20 cellular contexts compared by ENCODE assay signal in genomic region chr13:25490236-25490635, GRCh38.
DNase-seq lines count a peak whose midpoint lies in the region; ATAC-seq, FAIRE-seq and TF ChIP-seq lines count a peak whose summit lies in the region.
"Had no signal": no experiment of that assay in that cellular context is flagged by ENCODE, and none has a peak within 500 bp of the region (broad histone marks: within the 10 kb centered on the region; RNA-seq: fewer than 3 reads in every experiment).

No MANE protein-coding gene starts in this region.

- no peak for TF ChIP-seq EP300 in H1 (IDR thresholded peaks at IDR 0.05; ENCODE audit: borderline replicate concordance in 1 of 2, low read depth in 2 of 2, low read length in 2 of 2)

- no peak overlapping the region for H2BK120ac ChIP-seq in H1 (replicated peaks; ENCODE audit: low read depth, low read length)

- CTCF ChIA-PET in H1 (lab: Charles Lee; ENCODE audit: partially characterized antibody), result interaction anchor here (0.6 kb wide), 1 partner anchor 10 kb away, joined by 3 read pairs; no protein-coding TSS in a partner anchor

- H4K8ac ChIP-seq in H1 (ENCODE audit: extremely low read depth, insufficient read depth, low read length), result no peak overlapping the region

- no peak overlapping the region for H3K4ac ChIP-seq in H1 (replicated peaks; ENCODE audit: insufficient read length, low read depth, low read length)

- no peaks in the 10 kb centered on the region for H3K9me3 ChIP-seq in H1 (ENCODE audit: insufficient read depth in 2 of 2, low read depth in 1 of 2, low read length in 1 of 2)
- H3K9me3 ChIP-seq: Caco-2, SJCRH30 had no signal

- no peak overlapping the region for H2BK5ac ChIP-seq in H1 (ENCODE audit: low read depth, low read length)

- H3K4me2 ChIP-seq in GM23338 (no peak overlapping the region), H1 (ENCODE audit: insufficient read depth in 1 of 2, low read depth in 2 of 2, low read length in 2 of 2) (no peak overlapping the region)
- H3K4me2 ChIP-seq: PC-9 had no signal

- H3K23me2 ChIP-seq in H1 (ENCODE audit: low read depth, low read length), result no peaks in the 10 kb centered on the region

- DNase-seq in NCI-H1092 treated with DMSO at 0.1 percent for 48 hours (lab: John Stamatoyannopoulos, UW) (peak; percentile 67), NCI-H1092 (lab: John Stamatoyannopoulos, UW) (no peak), GM23338 (ENCODE audit: low spot score) (no peak), H1 (ENCODE audit: low read depth in 1 of 2, low spot score in 2 of 2) (no peak), putamen (ENCODE audit: low spot score) (peak; percentile 36), 8988T (no peak)
- DNase-seq in natural killer cell treated with Interleukin-12 subunit alpha and Interleukin-12 subunit beta and Interleukin-15 and Interleukin-18, amount 100 ng/mL, for 72 hours (ENCODE audit: low spot score), result no peak
- DNase-seq: Caco-2; CD4-positive, alpha-beta T cell; HFFc6; NCI-H1105 treated with DMSO at 0.1 percent for 48 hours; NCI-H187; NCI-H2171 treated with DMSO at 0.1 percent for 48 hours; NCI-H446; NCI-H526 treated with DMSO at 0.1 percent for 48 hours; PC-9 had no signal

- H3K79me1 ChIP-seq in H1 (ENCODE audit: low read depth, low read length), result peaks cover 3% of the 10 kb centered on the region; the same call in 1 of the 2 replicates

- no peak for TF ChIP-seq CTCF in GM23338 (conservative IDR thresholded peaks at IDR 0.05; ENCODE audit: low read depth in 2 of 2)
- TF ChIP-seq CTCF in H1 (IDR thresholded peaks at IDR 0.05; ENCODE audit: control extremely low read depth in 1 of 3, insufficient read depth in 1 of 3, low read depth in 1 of 3, low read length in 3 of 3), result no peak

- H3K27ac Mint-ChIP-seq in GM23338, result no peak overlapping the region
- no peak overlapping the region for H3K27ac Mint-ChIP-seq in natural killer cell treated with Interleukin-12 subunit alpha and Interleukin-12 subunit beta and Interleukin-15 and Interleukin-18, amount 100 ng/mL, for 72 hours
- H3K27ac Mint-ChIP-seq: CD4-positive, alpha-beta T cell; HFFc6 had no signal

- no peaks in the 10 kb centered on the region for H3K9me3 Mint-ChIP-seq in GM23338
- H3K9me3 Mint-ChIP-seq in natural killer cell treated with Interleukin-12 subunit alpha and Interleukin-12 subunit beta and Interleukin-15 and Interleukin-18, amount 100 ng/mL, for 72 hours, result no peaks in the 10 kb centered on the region
- H3K9me3 Mint-ChIP-seq: CD4-positive, alpha-beta T cell had no signal

- no peak overlapping the region for H3K4me3 Mint-ChIP-seq in GM23338
- H3K4me3 Mint-ChIP-seq in natural killer cell treated with Interleukin-12 subunit alpha and Interleukin-12 subunit beta and Interleukin-15 and Interleukin-18, amount 100 ng/mL, for 72 hours, result no peak overlapping the region
- H3K4me3 Mint-ChIP-seq: CD4-positive, alpha-beta T cell; HFFc6 had no signal

- H3F3A ChIP-seq in GM23338 (replicated peaks; ENCODE audit: low read depth), result no peaks in the 10 kb centered on the region

- no peak overlapping the region for H2BK12ac ChIP-seq in H1 (ENCODE audit: low read depth, low read length)

- H3K4me1 ChIP-seq in GM23338 (ENCODE audit: insufficient read depth), result peaks cover 7% of the 10 kb centered on the region; the same call in 1 of the 2 replicates
- peaks cover 2 to 9% (median 7%) of the 10 kb centered on the region in 4 experiments; a peak in 5 of 7 replicates for H3K4me1 ChIP-seq in H1 (replicated peaks in 1 of 4; ENCODE audit: control insufficient read depth in 3 of 4, insufficient read depth in 4 of 4, low read length in 3 of 4)
- H3K4me1 ChIP-seq: Caco-2, SJCRH30 had no signal

- H3K4me3 ChIP-seq in GM23338 (no peak overlapping the region), H1 (ENCODE audit: extremely low read depth in 1 of 4, insufficient read depth in 2 of 4, low read depth in 3 of 4, low read length in 4 of 4) (no peak overlapping the region)
- H3K4me3 ChIP-seq: K562, PC-9, SJCRH30 had no signal

- H2AK5ac ChIP-seq in H1 (ENCODE audit: low read depth, low read length), result no peak overlapping the region

- H3K27me3 Mint-ChIP-seq in GM23338 (ENCODE audit: insufficient read depth, low read depth, poor library complexity), result peaks cover 3% of the 10 kb centered on the region
- peaks cover 22 to 48% of the 10 kb centered on the region in 2 donors for H3K27me3 Mint-ChIP-seq in natural killer cell treated with Interleukin-12 subunit alpha and Interleukin-12 subunit beta and Interleukin-15 and Interleukin-18, amount 100 ng/mL, for 72 hours

- 86% methylated on average over 9 of the region's 9 CpGs; no CpG with 5 or more reads in 1 of the 2 experiments for WGBS in H1 (ENCODE audit: extremely low coverage in 1 of 2, insufficient coverage in 1 of 2, insufficient read length in 1 of 2, insufficient replicate concordance in 2 of 2, low coverage in 1 of 2, low lambda C conversion rate in 2 of 2, missing lambda C conversion rate in 1 of 2), 2 experiments

- no peak overlapping the region for H3K9ac ChIP-seq in H1 (replicated peaks in 1 of 4; ENCODE audit: extremely low read depth in 1 of 4, low read depth in 3 of 4, low read length in 3 of 4)

- H3K79me2 ChIP-seq in GM23338 (replicated peaks; ENCODE audit: insufficient read depth) (no peaks in the 10 kb centered on the region; the same call in 1 of the 2 replicates), H1 (ENCODE audit: control insufficient read depth in 1 of 2, insufficient read depth in 2 of 2, low read length in 2 of 2) (no peaks in the 10 kb centered on the region)

- TF ChIP-seq POLR2A in H1 (IDR thresholded peaks at IDR 0.05; ENCODE audit: control extremely low read depth in 1 of 2, low read depth in 2 of 2, low read length in 2 of 2), result no peak

- no peak overlapping the region for H2BK20ac ChIP-seq in H1 (ENCODE audit: low read length)

- H3K23ac ChIP-seq in H1 (ENCODE audit: insufficient read length), result no peak overlapping the region

- TF ChIP-seq RAD21 in H1 (IDR thresholded peaks at IDR 0.05 in 1 of 2, conservative IDR thresholded peaks at IDR 0.05 in 1 of 2; ENCODE audit: low read depth in 2 of 2, low read length in 2 of 2), result no peak

- no peak overlapping the region for H2BK15ac ChIP-seq in H1 (ENCODE audit: low read length)

- H3K4me1 Mint-ChIP-seq in GM23338, result peaks cover 30% of the 10 kb centered on the region
- no peaks in the 10 kb centered on the region for H3K4me1 Mint-ChIP-seq in natural killer cell treated with Interleukin-12 subunit alpha and Interleukin-12 subunit beta and Interleukin-15 and Interleukin-18, amount 100 ng/mL, for 72 hours (ENCODE audit: low read depth in 2 of 2)

- H3K36me3 ChIP-seq in GM23338 (ENCODE audit: insufficient read depth) (no peaks in the 10 kb centered on the region), H1 (ENCODE audit: control insufficient read depth in 2 of 4, insufficient read depth in 4 of 4, low read length in 3 of 4) (no peaks in the 10 kb centered on the region)
- H3K36me3 ChIP-seq: SJCRH30 had no signal

- no peak overlapping the region for H2AFZ ChIP-seq in GM23338
- no peak overlapping the region for H2AFZ ChIP-seq in H1 (ENCODE audit: low read length)
- H2AFZ ChIP-seq: PC-9 had no signal

- H3K36me3 Mint-ChIP-seq in GM23338 (ENCODE audit: low read depth), result no peaks in the 10 kb centered on the region
- no peaks in the 10 kb centered on the region for H3K36me3 Mint-ChIP-seq in natural killer cell treated with Interleukin-12 subunit alpha and Interleukin-12 subunit beta and Interleukin-15 and Interleukin-18, amount 100 ng/mL, for 72 hours

- peak overlapping the region; percentile 40; the same call in 1 of the 2 replicates for H3K18ac ChIP-seq in H1 (ENCODE audit: extremely low read depth, low read length)

- H3K56ac ChIP-seq in H1 (replicated peaks; ENCODE audit: insufficient read length, low read depth, low read length), result no peak overlapping the region

- H4K20me1 ChIP-seq in GM23338 (replicated peaks; ENCODE audit: insufficient read depth) (no peaks in the 10 kb centered on the region), H1 (replicated peaks in 1 of 2; ENCODE audit: control insufficient read depth in 1 of 2, insufficient read depth in 2 of 2, low read length in 2 of 2) (no peaks in the 10 kb centered on the region)

- H3K27ac ChIP-seq in GM23338 (ENCODE audit: low read depth), result no peak overlapping the region
- no peak overlapping the region for H3K27ac ChIP-seq in H1 (ENCODE audit: low read depth, low read length)
- H3K27ac ChIP-seq: PC-9, SJCRH30 had no signal

- POLR2A ChIA-PET in H1 (lab: Charles Lee; ENCODE audit: partially characterized antibody), result interaction anchor here (0.6 kb wide), 1 partner anchor 22 kb away, joined by 3 read pairs; no protein-coding TSS in a partner anchor

- peak; percentile 24; the same call in 2 of the 3 replicates for ATAC-seq in GM23338
- ATAC-seq in natural killer cell treated with Interleukin-12 subunit alpha and Interleukin-12 subunit beta and Interleukin-15 and Interleukin-18, amount 100 ng/mL, for 72 hours, result no peak
- ATAC-seq: K562 had no signal

- no peak for FAIRE-seq in H1 (lab: Jason Lieb, UNC)
- FAIRE-seq: A204.1, H54, K562 had no signal

- H3K9me2 ChIP-seq in GM23338 (ENCODE audit: insufficient read depth), result no peaks in the 10 kb centered on the region

- H4K5ac ChIP-seq in H1 (ENCODE audit: insufficient read length, low read depth, low read length), result no peak overlapping the region

- H3K27me3 ChIP-seq in GM23338 (ENCODE audit: insufficient read depth) (no peaks in the 10 kb centered on the region), H1 (replicated peaks in 1 of 4; ENCODE audit: control insufficient read depth in 3 of 4, extremely low read depth in 1 of 4, insufficient read depth in 3 of 4, low read length in 3 of 4) (no peaks in the 10 kb centered on the region)

- H4K91ac ChIP-seq in H1 (replicated peaks; ENCODE audit: insufficient read length, low read length), result peak overlapping the region; percentile 25

- no peak overlapping the region for H3K14ac ChIP-seq in H1 (ENCODE audit: insufficient read length)

TF ChIP-seq in H1, 55 proteins besides CTCF, POLR2A, EP300 and RAD21:
- TF ChIP-seq E2F6 (IDR thresholded peaks at IDR 0.05) (no peak), BCL11A (IDR thresholded peaks at IDR 0.05; ENCODE audit: low read depth in 2 of 2, low read length in 2 of 2) (no peak), SP2 (IDR thresholded peaks at IDR 0.05; ENCODE audit: low read length) (no peak), SAP30 (IDR thresholded peaks at IDR 0.05; ENCODE audit: insufficient read depth, insufficient replicate concordance, low read length) (no peak), YY1 (IDR thresholded peaks at IDR 0.05; ENCODE audit: low read depth, low read length) (no peak)

Comparison
In these comparisons a context has a peak if more than half of its experiments do, and no peak if none do; other contexts are left out.
1. DNase-seq: peak in NCI-H1092 treated with DMSO at 0.1 percent for 48 hours (single experiment) and putamen (single experiment); none in NCI-H1092 (single experiment), GM23338 (single experiment), H1 (0 of 2), 8988T (single experiment) and natural killer cell treated with Interleukin-12 subunit alpha and Interleukin-12 subunit beta and Interleukin-15 and Interleukin-18, amount 100 ng/mL, for 72 hours (single experiment).